In the genomic region with DNA sequence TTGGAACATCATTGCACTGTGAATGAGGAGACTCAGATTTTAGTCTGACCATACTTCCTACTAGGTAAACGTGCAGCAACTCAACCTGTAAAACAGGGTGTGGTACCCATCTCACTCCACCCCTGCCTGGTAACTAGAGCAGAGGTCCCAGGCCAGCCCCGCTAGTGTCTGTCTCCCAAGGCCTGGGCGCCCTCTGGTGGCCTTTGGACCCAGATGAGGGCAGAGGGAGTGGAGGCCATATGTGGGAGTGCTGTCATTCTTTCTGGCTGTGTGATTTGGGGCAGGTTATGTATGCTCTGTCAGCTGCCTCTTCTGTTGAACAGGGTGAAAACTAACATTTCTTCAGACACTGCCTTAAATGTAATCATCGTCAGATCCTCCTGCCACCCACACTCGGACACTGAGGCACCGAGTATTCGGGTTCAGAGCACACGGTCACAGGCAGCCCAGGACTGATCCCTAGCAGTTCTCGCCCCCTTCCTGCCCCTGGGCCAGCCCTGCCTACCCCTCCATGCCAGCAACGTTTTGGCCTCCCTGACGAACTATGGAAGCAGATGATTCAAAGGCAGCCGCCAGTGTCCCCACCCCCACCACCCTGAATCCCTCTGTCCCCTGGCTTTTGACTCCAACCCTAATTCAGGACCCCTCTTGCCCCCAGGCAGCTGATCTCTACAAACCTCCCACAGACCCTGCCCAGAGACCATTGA, we compare ENCODE assay signal across 8 cellular contexts.
DNase-seq lines count a peak whose midpoint lies in the region; ATAC-seq, FAIRE-seq and TF ChIP-seq lines count a peak whose summit lies in the region.

No MANE protein-coding gene starts in this region.

- no peaks in the 10 kb centered on the region for H3K79me2 ChIP-seq in HepG2 (ENCODE audit: insufficient read depth, low read length)

- H3K27me3 Mint-ChIP-seq in activated CD4-positive, alpha-beta T cell treated with anti-CD3 and anti-CD28 coated beads for 36 hours: no peaks in the 10 kb centered on the region

- no peaks in the 10 kb centered on the region for H3K9me3 ChIP-seq in HepG2 (ENCODE audit: low read length)

- in situ Hi-C loops in HepG2 (cut with HindIII; ENCODE audit: extremely low pct_ligation_motif_present, low pct_unique_long_range_greater_than_20kb): loop anchor here (5.0 to 10.0 kb wide), 2 partner anchors 375 to 557 kb away; no protein-coding TSS in a partner anchor

- H3K36me3 Mint-ChIP-seq in activated CD4-positive, alpha-beta T cell treated with anti-CD3 and anti-CD28 coated beads for 36 hours (ENCODE audit: low read depth): peaks cover 64% of the 10 kb centered on the region

- BruUV-seq in HepG2 (replicated peaks; lab: Mats Ljungman, UMichigan): no TSS peak

- TF ChIP-seq CTCF in HepG2 (CRISPR knock-in tag; IDR thresholded peaks at IDR 0.05): peak; percentile 97

- H3K9me3 Mint-ChIP-seq in activated CD4-positive, alpha-beta T cell treated with anti-CD3 and anti-CD28 coated beads for 36 hours (ENCODE audit: low read depth): no peaks in the 10 kb centered on the region

- peak overlapping the region in 1 of 3 experiments; percentile 36; a peak in 1 of 6 replicates for H3K4me3 ChIP-seq in HepG2 (replicated peaks in 1 of 3; ENCODE audit: insufficient read depth in 1 of 3, low read depth in 2 of 3, low read length in 3 of 3)

- FAIRE-seq in HepG2 (lab: Jason Lieb, UNC): peak; percentile 68

- peak; percentile 87 for TF ChIP-seq RAD21 in HepG2 (CRISPR knock-in tag; IDR thresholded peaks at IDR 0.05)

- H3K9ac ChIP-seq in HepG2 (ENCODE audit: insufficient read depth, low read depth, low read length): no peak overlapping the region; the same call in 1 of the 2 replicates

- intact Hi-C loops in activated CD4-positive, alpha-beta T cell treated with anti-CD3 and anti-CD28 coated beads for 36 hours (cut with DNase I, micrococcal nuclease): loop anchor here (1.0 to 5.0 kb wide), 5 partner anchors 40 to 376 kb away; no protein-coding TSS in a partner anchor
- intact Hi-C loops in HepG2 (cut with micrococcal nuclease; ENCODE audit: unreplicated experiment): loop anchor here (1.0 to 2.0 kb wide), 4 partner anchors 41 to 376 kb away; no protein-coding TSS in a partner anchor

- H3K4me1 Mint-ChIP-seq in activated CD4-positive, alpha-beta T cell treated with anti-CD3 and anti-CD28 coated beads for 36 hours: peaks cover 84% of the 10 kb centered on the region

- no peak for TF ChIP-seq EP300 in HepG2 (IDR thresholded peaks at IDR 0.05; ENCODE audit: low read depth in 2 of 2, low read length in 2 of 2)
- TF ChIP-seq EP300 in HepG2 (CRISPR knock-in tag; IDR thresholded peaks at IDR 0.05; ENCODE audit: borderline replicate concordance): no peak

- H3K36me3 ChIP-seq in HepG2 (replicated peaks in 1 of 2; ENCODE audit: control insufficient read depth in 1 of 2, insufficient read depth in 2 of 2, low read length in 2 of 2): no peaks in the 10 kb centered on the region

- peaks cover 20% of the 10 kb centered on the region for H3K4me1 ChIP-seq in HepG2 (ENCODE audit: insufficient read depth, low read length)

- peaks cover 0 to 32% of the 10 kb centered on the region in 2 experiments; a peak in 2 of 5 replicates for H3K27me3 ChIP-seq in HepG2 (ENCODE audit: control insufficient read depth in 1 of 2, insufficient read depth in 2 of 2, low read length in 2 of 2)

- H3K4me2 ChIP-seq in HepG2 (ENCODE audit: low read depth, low read length): peak overlapping the region; percentile 42

- POLR2A ChIA-PET in activated CD4-positive, alpha-beta T cell treated with anti-CD3 and anti-CD28 coated beads for 36 hours (lab: Charles Lee): no interaction called here
- POLR2A ChIA-PET in HepG2 (lab: Yijun Ruan, JAX): no interaction called here

- 19% methylated on average over 11 of the region's 12 CpGs for WGBS in HepG2 (ENCODE audit: low lambda C conversion rate)

- no peaks in the 10 kb centered on the region for H4K20me1 ChIP-seq in HepG2 (ENCODE audit: insufficient read depth, low read length)

- CTCF ChIA-PET in activated CD4-positive, alpha-beta T cell treated with anti-CD3 and anti-CD28 coated beads for 36 hours (lab: Charles Lee): interaction anchor here (0.7 to 4.2 kb wide), 16 partner anchors 11 to 174 kb away, joined by 3 to 41 read pairs (median 6); a partner anchor contains a TSS
- CTCF ChIA-PET in HepG2 (lab: Yijun Ruan, JAX; ENCODE audit: low intra/inter-chr PET ratio, low total read pairs): interaction anchor here (0.9 to 2.2 kb wide), 4 partner anchors 41 to 375 kb away, joined by 3 to 21 read pairs (median 15); no protein-coding TSS in a partner anchor

- no peak overlapping the region for H2AFZ ChIP-seq in HepG2 (ENCODE audit: low read length)

- peak; percentile 93 for ATAC-seq in GM18909 (IDR thresholded peaks at IDR 0.05; ENCODE audit: poor library complexity, unreplicated experiment)
- peak; percentile 91 for ATAC-seq in HG03159 (IDR thresholded peaks at IDR 0.05; ENCODE audit: unreplicated experiment)
- peak; percentile 80 for ATAC-seq in activated CD4-positive, alpha-beta T cell treated with anti-CD3 and anti-CD28 coated beads for 36 hours
- ATAC-seq in HepG2: peak; percentile 95

- no peak overlapping the region for H3K4me3 Mint-ChIP-seq in activated CD4-positive, alpha-beta T cell treated with anti-CD3 and anti-CD28 coated beads for 36 hours

- TF ChIP-seq POLR2A in HepG2 (IDR thresholded peaks at IDR 0.05; ENCODE audit: insufficient read depth in 1 of 2, low read depth in 2 of 2, low read length in 2 of 2): no peak

- no peak overlapping the region for H3K27ac ChIP-seq in HepG2 (ENCODE audit: extremely low read length, insufficient read depth, low read length)

- DNase-seq in AML-193 (lab: John Stamatoyannopoulos, UW): peak; percentile 71 to 72
- peak; percentile 77 to 88 for DNase-seq in NCI-H446 (lab: John Stamatoyannopoulos, UW)
- DNase-seq in activated CD4-positive, alpha-beta T cell treated with anti-CD3 and anti-CD28 coated beads for 36 hours: peak; percentile 94
- peak; percentile 85 for DNase-seq in cerebellum (ENCODE audit: low spot score)
- DNase-seq in HepG2 (ENCODE audit: low spot score): peak; percentile 70
- DNase-seq in stimulated activated CD4-positive, alpha-beta T cell treated with anti-CD3 and anti-CD28 coated beads, Interleukin-4, amount 100 ng/mL, for 48 hours (ENCODE audit: low read depth in 2 of 2): peak; percentile 85 to 88

- H3K27ac Mint-ChIP-seq in activated CD4-positive, alpha-beta T cell treated with anti-CD3 and anti-CD28 coated beads for 36 hours: peak overlapping the region; percentile 68

TF ChIP-seq in HepG2, 621 proteins besides CTCF, POLR2A, EP300 and RAD21 (continues in another document):
- TF ChIP-seq, protein P1, sequence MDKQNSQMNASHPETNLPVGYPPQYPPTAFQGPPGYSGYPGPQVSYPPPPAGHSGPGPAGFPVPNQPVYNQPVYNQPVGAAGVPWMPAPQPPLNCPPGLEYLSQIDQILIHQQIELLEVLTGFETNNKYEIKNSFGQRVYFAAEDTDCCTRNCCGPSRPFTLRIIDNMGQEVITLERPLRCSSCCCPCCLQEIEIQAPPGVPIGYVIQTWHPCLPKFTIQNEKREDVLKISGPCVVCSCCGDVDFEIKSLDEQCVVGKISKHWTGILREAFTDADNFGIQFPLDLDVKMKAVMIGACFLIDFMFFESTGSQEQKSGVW (CRISPR knock-in tag; IDR thresholded peaks at IDR 0.05; ENCODE audit: borderline replicate concordance): no peak
- no peak for TF ChIP-seq ZNF790 (CRISPR knock-in tag; IDR thresholded peaks at IDR 0.05; ENCODE audit: borderline replicate concordance)
- peak; percentile 96 for TF ChIP-seq STAG1 (CRISPR knock-in tag; IDR thresholded peaks at IDR 0.05)
- TF ChIP-seq SALL1 (CRISPR knock-in tag; IDR thresholded peaks at IDR 0.05): peak; percentile 69; the same call in 1 of the 2 replicates
- TF ChIP-seq ZNF124 (CRISPR knock-in tag; IDR thresholded peaks at IDR 0.05): no peak
- TF ChIP-seq PRPF4 (IDR thresholded peaks at IDR 0.05; ENCODE audit: low read depth, low read length, poor library complexity, severe bottlenecking): no peak
- TF ChIP-seq, protein P2, sequence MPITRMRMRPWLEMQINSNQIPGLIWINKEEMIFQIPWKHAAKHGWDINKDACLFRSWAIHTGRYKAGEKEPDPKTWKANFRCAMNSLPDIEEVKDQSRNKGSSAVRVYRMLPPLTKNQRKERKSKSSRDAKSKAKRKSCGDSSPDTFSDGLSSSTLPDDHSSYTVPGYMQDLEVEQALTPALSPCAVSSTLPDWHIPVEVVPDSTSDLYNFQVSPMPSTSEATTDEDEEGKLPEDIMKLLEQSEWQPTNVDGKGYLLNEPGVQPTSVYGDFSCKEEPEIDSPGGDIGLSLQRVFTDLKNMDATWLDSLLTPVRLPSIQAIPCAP (CRISPR knock-in tag; IDR thresholded peaks at IDR 0.05; ENCODE audit: low read depth): 0 out of 2 replicates have a peak, but pooled peaks have one; percentile 41
- 0 out of 2 replicates have a peak, but pooled peaks have one; percentile 17 for TF ChIP-seq SP5 (CRISPR knock-in tag; IDR thresholded peaks at IDR 0.05; ENCODE audit: borderline replicate concordance, low read depth)
- no peak for TF ChIP-seq ZFP90 (CRISPR knock-in tag; IDR thresholded peaks at IDR 0.05; ENCODE audit: borderline replicate concordance)
- TF ChIP-seq FOSL2 (CRISPR knock-in tag; IDR thresholded peaks at IDR 0.05): 0 out of 2 replicates have a peak, but pooled peaks have one; percentile 7
- TF ChIP-seq ZNF644 (CRISPR knock-in tag; IDR thresholded peaks at IDR 0.05; ENCODE audit: low read depth): no peak
- TF ChIP-seq ZSCAN25 (CRISPR knock-in tag; IDR thresholded peaks at IDR 0.05): peak; percentile 98
- 0 out of 2 replicates have a peak, but pooled peaks have one; percentile 15 for TF ChIP-seq GABPB1 (CRISPR knock-in tag; IDR thresholded peaks at IDR 0.05)
- no peak for TF ChIP-seq FOXJ3 (CRISPR knock-in tag; IDR thresholded peaks at IDR 0.05; ENCODE audit: borderline replicate concordance)
- TF ChIP-seq, protein P3, sequence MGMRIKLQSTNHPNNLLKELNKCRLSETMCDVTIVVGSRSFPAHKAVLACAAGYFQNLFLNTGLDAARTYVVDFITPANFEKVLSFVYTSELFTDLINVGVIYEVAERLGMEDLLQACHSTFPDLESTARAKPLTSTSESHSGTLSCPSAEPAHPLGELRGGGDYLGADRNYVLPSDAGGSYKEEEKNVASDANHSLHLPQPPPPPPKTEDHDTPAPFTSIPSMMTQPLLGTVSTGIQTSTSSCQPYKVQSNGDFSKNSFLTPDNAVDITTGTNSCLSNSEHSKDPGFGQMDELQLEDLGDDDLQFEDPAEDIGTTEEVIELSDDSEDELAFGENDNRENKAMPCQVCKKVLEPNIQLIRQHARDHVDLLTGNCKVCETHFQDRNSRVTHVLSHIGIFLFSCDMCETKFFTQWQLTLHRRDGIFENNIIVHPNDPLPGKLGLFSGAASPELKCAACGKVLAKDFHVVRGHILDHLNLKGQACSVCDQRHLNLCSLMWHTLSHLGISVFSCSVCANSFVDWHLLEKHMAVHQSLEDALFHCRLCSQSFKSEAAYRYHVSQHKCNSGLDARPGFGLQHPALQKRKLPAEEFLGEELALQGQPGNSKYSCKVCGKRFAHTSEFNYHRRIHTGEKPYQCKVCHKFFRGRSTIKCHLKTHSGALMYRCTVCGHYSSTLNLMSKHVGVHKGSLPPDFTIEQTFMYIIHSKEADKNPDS (CRISPR knock-in tag; IDR thresholded peaks at IDR 0.05): no peak
- peak; percentile 88 for TF ChIP-seq RXRB (CRISPR knock-in tag; IDR thresholded peaks at IDR 0.05; ENCODE audit: borderline replicate concordance)
